Comparison of ENCODE assay signal across 1 cellular context in the genomic region with DNA sequence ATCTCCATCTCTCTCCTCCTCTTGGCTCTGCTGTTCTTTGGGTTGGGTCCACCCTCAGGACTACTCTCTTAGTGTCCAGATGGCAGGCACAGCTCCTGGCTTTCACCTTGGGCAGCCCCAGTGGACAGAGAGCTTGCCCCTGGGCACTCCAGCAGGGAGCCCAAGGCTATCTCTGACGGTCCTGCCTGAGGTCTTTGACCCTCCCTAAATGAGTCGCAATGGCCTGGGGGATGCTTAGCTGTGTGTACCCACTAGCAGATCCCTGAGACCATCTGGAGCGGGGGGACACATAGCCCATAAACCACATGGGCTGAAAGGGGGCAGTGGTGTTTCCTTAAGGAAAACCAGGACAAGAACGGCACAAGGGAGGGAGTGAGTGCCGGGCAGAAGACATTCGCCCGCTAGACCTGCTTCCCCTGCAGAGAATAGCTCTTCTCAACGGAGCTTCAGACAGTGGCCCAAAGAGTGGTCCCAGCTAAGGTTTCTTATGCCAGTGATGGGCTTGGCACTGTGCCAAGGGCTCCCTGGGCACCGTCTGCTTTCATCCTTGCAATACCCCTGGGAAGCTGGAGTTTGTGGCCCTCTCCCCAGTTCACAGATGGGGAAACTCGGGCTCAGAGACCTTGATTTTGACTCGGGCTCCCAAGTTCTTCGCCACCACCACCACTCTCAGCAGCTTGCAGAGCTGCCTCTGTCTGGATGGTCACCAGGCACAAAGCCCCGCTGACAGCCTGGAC.
A peak's percentile ranks its signal among the peaks of the same experiment; 100 is the strongest.
TF ChIP-seq lines count a peak whose summit lies in the region.

No MANE protein-coding gene starts in this region.

TF ChIP-seq in K562, 482 proteins besides CTCF, POLR2A, EP300 and RAD21:
- TF ChIP-seq, protein P1, sequence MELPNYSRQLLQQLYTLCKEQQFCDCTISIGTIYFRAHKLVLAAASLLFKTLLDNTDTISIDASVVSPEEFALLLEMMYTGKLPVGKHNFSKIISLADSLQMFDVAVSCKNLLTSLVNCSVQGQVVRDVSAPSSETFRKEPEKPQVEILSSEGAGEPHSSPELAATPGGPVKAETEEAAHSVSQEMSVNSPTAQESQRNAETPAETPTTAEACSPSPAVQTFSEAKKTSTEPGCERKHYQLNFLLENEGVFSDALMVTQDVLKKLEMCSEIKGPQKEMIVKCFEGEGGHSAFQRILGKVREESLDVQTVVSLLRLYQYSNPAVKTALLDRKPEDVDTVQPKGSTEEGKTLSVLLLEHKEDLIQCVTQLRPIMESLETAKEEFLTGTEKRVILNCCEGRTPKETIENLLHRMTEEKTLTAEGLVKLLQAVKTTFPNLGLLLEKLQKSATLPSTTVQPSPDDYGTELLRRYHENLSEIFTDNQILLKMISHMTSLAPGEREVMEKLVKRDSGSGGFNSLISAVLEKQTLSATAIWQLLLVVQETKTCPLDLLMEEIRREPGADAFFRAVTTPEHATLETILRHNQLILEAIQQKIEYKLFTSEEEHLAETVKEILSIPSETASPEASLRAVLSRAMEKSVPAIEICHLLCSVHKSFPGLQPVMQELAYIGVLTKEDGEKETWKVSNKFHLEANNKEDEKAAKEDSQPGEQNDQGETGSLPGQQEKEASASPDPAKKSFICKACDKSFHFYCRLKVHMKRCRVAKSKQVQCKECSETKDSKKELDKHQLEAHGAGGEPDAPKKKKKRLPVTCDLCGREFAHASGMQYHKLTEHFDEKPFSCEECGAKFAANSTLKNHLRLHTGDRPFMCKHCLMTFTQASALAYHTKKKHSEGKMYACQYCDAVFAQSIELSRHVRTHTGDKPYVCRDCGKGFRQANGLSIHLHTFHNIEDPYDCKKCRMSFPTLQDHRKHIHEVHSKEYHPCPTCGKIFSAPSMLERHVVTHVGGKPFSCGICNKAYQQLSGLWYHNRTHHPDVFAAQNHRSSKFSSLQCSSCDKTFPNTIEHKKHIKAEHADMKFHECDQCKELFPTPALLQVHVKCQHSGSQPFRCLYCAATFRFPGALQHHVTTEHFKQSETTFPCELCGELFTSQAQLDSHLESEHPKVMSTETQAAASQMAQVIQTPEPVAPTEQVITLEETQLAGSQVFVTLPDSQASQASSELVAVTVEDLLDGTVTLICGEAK (IDR thresholded peaks at IDR 0.05): no peak
- TF ChIP-seq, protein P1 (CRISPR knock-in tag; IDR thresholded peaks at IDR 0.05): no peak
- no peak for TF ChIP-seq ZNF408 (CRISPR knock-in tag; IDR thresholded peaks at IDR 0.05; ENCODE audit: low read depth)
- TF ChIP-seq HNRNPH1 (optimal IDR thresholded peaks at IDR 0.05; ENCODE audit: low read depth, low read length): no peak
- TF ChIP-seq, protein P2, sequence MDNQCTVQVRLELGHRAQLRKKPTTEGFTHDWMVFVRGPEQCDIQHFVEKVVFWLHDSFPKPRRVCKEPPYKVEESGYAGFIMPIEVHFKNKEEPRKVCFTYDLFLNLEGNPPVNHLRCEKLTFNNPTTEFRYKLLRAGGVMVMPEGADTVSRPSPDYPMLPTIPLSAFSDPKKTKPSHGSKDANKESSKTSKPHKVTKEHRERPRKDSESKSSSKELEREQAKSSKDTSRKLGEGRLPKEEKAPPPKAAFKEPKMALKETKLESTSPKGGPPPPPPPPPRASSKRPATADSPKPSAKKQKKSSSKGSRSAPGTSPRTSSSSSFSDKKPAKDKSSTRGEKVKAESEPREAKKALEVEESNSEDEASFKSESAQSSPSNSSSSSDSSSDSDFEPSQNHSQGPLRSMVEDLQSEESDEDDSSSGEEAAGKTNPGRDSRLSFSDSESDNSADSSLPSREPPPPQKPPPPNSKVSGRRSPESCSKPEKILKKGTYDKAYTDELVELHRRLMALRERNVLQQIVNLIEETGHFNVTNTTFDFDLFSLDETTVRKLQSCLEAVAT (IDR thresholded peaks at IDR 0.05): no peak
- no peak for TF ChIP-seq HMG20B (CRISPR knock-in tag; IDR thresholded peaks at IDR 0.05)
- peak; percentile 83 for TF ChIP-seq NFIX (CRISPR knock-in tag; IDR thresholded peaks at IDR 0.05; ENCODE audit: low read depth)
- TF ChIP-seq, protein P3, sequence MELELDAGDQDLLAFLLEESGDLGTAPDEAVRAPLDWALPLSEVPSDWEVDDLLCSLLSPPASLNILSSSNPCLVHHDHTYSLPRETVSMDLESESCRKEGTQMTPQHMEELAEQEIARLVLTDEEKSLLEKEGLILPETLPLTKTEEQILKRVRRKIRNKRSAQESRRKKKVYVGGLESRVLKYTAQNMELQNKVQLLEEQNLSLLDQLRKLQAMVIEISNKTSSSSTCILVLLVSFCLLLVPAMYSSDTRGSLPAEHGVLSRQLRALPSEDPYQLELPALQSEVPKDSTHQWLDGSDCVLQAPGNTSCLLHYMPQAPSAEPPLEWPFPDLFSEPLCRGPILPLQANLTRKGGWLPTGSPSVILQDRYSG (tag; conservative IDR thresholded peaks at IDR 0.05; ENCODE audit: low read depth): no peak
- no peak for TF ChIP-seq ZNF583 (CRISPR knock-in tag; IDR thresholded peaks at IDR 0.05)
- peak; percentile 92 for TF ChIP-seq NFIC (IDR thresholded peaks at IDR 0.05)
- TF ChIP-seq, protein P4, sequence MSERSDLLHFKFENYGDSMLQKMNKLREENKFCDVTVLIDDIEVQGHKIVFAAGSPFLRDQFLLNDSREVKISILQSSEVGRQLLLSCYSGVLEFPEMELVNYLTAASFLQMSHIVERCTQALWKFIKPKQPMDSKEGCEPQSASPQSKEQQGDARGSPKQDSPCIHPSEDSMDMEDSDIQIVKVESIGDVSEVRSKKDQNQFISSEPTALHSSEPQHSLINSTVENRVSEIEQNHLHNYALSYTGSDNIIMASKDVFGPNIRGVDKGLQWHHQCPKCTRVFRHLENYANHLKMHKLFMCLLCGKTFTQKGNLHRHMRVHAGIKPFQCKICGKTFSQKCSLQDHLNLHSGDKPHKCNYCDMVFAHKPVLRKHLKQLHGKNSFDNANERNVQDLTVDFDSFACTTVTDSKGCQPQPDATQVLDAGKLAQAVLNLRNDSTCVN (CRISPR knock-in tag; IDR thresholded peaks at IDR 0.05): no peak
- TF ChIP-seq RBM22 (IDR thresholded peaks at IDR 0.05; ENCODE audit: low read depth, low read length, poor library complexity, severe bottlenecking): no peak
- TF ChIP-seq SRSF9 (IDR thresholded peaks at IDR 0.05; ENCODE audit: borderline replicate concordance, low read depth, low read length): no peak
- TF ChIP-seq, protein P5, sequence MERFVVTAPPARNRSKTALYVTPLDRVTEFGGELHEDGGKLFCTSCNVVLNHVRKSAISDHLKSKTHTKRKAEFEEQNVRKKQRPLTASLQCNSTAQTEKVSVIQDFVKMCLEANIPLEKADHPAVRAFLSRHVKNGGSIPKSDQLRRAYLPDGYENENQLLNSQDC (CRISPR knock-in tag; IDR thresholded peaks at IDR 0.05): no peak
